In the genomic region with DNA sequence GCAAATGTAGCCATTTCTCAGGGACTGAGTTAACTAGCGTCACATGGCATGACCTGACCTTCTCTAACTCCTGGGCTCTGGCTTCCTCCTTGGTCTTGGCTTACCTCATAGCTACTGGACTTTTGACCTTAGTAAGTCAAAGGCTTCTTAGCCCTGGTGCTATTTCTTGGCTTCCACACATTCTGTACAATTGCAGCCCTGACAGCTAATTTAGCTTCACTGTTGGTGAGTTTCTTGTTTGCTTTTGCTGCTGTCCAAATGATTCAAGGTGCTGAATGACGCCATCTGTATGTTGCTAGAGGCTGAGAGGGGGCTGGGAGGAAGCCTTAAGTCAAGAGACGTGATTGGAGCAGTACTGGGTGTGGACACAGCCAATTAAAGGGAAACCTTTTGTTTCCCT, we compare ENCODE assay signal across 1 cellular context.
TF ChIP-seq lines count a peak whose summit lies in the region.

No MANE protein-coding gene starts in this region.

TF ChIP-seq in liver, 16 proteins besides CTCF, POLR2A, EP300 and RAD21 (continued from another document):
- TF ChIP-seq, protein P1, sequence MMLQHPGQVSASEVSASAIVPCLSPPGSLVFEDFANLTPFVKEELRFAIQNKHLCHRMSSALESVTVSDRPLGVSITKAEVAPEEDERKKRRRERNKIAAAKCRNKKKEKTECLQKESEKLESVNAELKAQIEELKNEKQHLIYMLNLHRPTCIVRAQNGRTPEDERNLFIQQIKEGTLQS (IDR thresholded peaks at IDR 0.05): no peak
- no peak for TF ChIP-seq JUND (IDR thresholded peaks at IDR 0.05)
- TF ChIP-seq, protein P2, sequence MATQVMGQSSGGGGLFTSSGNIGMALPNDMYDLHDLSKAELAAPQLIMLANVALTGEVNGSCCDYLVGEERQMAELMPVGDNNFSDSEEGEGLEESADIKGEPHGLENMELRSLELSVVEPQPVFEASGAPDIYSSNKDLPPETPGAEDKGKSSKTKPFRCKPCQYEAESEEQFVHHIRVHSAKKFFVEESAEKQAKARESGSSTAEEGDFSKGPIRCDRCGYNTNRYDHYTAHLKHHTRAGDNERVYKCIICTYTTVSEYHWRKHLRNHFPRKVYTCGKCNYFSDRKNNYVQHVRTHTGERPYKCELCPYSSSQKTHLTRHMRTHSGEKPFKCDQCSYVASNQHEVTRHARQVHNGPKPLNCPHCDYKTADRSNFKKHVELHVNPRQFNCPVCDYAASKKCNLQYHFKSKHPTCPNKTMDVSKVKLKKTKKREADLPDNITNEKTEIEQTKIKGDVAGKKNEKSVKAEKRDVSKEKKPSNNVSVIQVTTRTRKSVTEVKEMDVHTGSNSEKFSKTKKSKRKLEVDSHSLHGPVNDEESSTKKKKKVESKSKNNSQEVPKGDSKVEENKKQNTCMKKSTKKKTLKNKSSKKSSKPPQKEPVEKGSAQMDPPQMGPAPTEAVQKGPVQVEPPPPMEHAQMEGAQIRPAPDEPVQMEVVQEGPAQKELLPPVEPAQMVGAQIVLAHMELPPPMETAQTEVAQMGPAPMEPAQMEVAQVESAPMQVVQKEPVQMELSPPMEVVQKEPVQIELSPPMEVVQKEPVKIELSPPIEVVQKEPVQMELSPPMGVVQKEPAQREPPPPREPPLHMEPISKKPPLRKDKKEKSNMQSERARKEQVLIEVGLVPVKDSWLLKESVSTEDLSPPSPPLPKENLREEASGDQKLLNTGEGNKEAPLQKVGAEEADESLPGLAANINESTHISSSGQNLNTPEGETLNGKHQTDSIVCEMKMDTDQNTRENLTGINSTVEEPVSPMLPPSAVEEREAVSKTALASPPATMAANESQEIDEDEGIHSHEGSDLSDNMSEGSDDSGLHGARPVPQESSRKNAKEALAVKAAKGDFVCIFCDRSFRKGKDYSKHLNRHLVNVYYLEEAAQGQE (IDR thresholded peaks at IDR 0.05): peak; percentile 98
- TF ChIP-seq NR2F2 (IDR thresholded peaks at IDR 0.05): peak; percentile 66
- no peak for TF ChIP-seq HNF4A (conservative IDR thresholded peaks at IDR 0.05)
- TF ChIP-seq HNF4G (IDR thresholded peaks at IDR 0.05): no peak
- no peak for TF ChIP-seq TAF1 (conservative IDR thresholded peaks at IDR 0.05)
- no peak for TF ChIP-seq YY1 (IDR thresholded peaks at IDR 0.05)
- TF ChIP-seq FOXA2 (IDR thresholded peaks at IDR 0.05): no peak
